ENCODE assay signal across 20 cellular contexts in genomic region chr11:31825453-31826391, GRCh38. TPM values are rescaled to one million over a fixed set of nuclear protein-coding genes. Genes with fewer than 3 reads are reported as not detected.
DNase-seq lines count a peak whose midpoint lies in the region; ATAC-seq and TF ChIP-seq lines count a peak whose summit lies in the region.
"Had no signal": no experiment of that assay in that cellular context is flagged by ENCODE, and none has a peak within 500 bp of the region (broad histone marks: within the 10 kb centered on the region; RNA-seq: fewer than 3 reads in every experiment).

No MANE protein-coding gene starts in this region.

- H3K9me3 ChIP-seq in CD4-positive, alpha-beta memory T cell (ENCODE audit: control insufficient read depth in 1 of 2, low read length in 2 of 2): no peaks in the 10 kb centered on the region
- H3K9me3 ChIP-seq: BE2C, left lung had no signal

- no peak overlapping the region for H3K9ac ChIP-seq in mesendoderm (ENCODE audit: low read length)

- H3K9me2 ChIP-seq in GM23338 (ENCODE audit: insufficient read depth): no peaks in the 10 kb centered on the region

- H2BK15ac ChIP-seq in mesendoderm (replicated peaks; ENCODE audit: low read depth): no peak overlapping the region

- H3K4me2 ChIP-seq in GM23338: peak overlapping the region; percentile 74
- no peak overlapping the region for H3K4me2 ChIP-seq in mesendoderm (ENCODE audit: low read length)

- no peaks in the 10 kb centered on the region for H3K79me2 ChIP-seq in GM23338 (replicated peaks; ENCODE audit: insufficient read depth)
- H3K79me2 ChIP-seq in mesendoderm (ENCODE audit: control insufficient read depth, insufficient read depth, low read length): no peaks in the 10 kb centered on the region

- no peaks in the 10 kb centered on the region for H3K79me1 ChIP-seq in mesendoderm (ENCODE audit: low read length)

- POLR2A ChIA-PET in CD4-positive, alpha-beta memory T cell (lab: Charles Lee; ENCODE audit: partially characterized antibody): no interaction called here
- POLR2A ChIA-PET in HEK293T (lab: Yijun Ruan, JAX): no interaction called here

- no peak overlapping the region for H2BK5ac ChIP-seq in mesendoderm (ENCODE audit: low read length)

- H4K8ac ChIP-seq in mesendoderm (ENCODE audit: low read depth, low read length): no peak overlapping the region

- H3K27me3 ChIP-seq in CD4-positive, alpha-beta memory T cell (ENCODE audit: insufficient read depth, low read length): peaks cover 78% of the 10 kb centered on the region
- H3K27me3 ChIP-seq in GM23338 (ENCODE audit: insufficient read depth) (peaks cover 96% of the 10 kb centered on the region), mesendoderm (ENCODE audit: insufficient read depth, low read length, poor library complexity) (peaks cover 64% of the 10 kb centered on the region)

- H3K4me3 Mint-ChIP-seq in CD4-positive, alpha-beta memory T cell: peak overlapping the region in 5 of 8 donors; percentile 5 to 59 (median 41)
- H3K4me3 Mint-ChIP-seq in GM23338: peak overlapping the region; percentile 65
- peak overlapping the region; percentile 13 to 23 for H3K4me3 Mint-ChIP-seq in effector memory CD8-positive, alpha-beta T cell

- no peak for TF ChIP-seq CTCF in GM23338 (conservative IDR thresholded peaks at IDR 0.05; ENCODE audit: low read depth in 2 of 2)

- no peak for DNase-seq in CD4-positive, alpha-beta memory T cell
- peak; percentile 60 for DNase-seq in GM23338 (ENCODE audit: low spot score)
- no peak for DNase-seq in effector memory CD8-positive, alpha-beta T cell
- peak; percentile 22 for DNase-seq in mesendoderm
- no peak for DNase-seq in stimulated activated naive CD4-positive, alpha-beta T cell treated with Interleukin-2 at 50 U/mL for 16 hours (lab: John Stamatoyannopoulos, UW)
- DNase-seq in HEK293T (ENCODE audit: extremely low spot score): no peak
- DNase-seq in T-helper 2 cell: no peak
- no peak for DNase-seq in islet precursor cell
- DNase-seq: activated CD4-positive, alpha-beta T cell treated with anti-CD3 and anti-CD28 coated beads for 1 hour; activated effector memory CD4-positive, alpha-beta T cell treated with anti-CD3 and anti-CD28 coated beads, Interleukin-2, amount 50 U/mL, for 16 hours; BE2C; brain microvascular endothelial cell; NCI-H1436 treated with DMSO at 0.1 percent for 48 hours; stimulated activated CD4-positive, alpha-beta T cell treated with anti-CD3 and anti-CD28 coated beads, Interleukin-2, amount 100 ng/mL, for 24 hours; stimulated activated CD8-positive, alpha-beta memory T cell treated with anti-CD3 and anti-CD28 coated beads, Interleukin-4, amount 100 ng/mL, for 48 hours; T-cell; trophoblast cell had no signal

- H3K4me1 Mint-ChIP-seq in CD4-positive, alpha-beta memory T cell: peaks cover 10 to 28% (median 16%) of the 10 kb centered on the region in 4 donors
- H3K4me1 Mint-ChIP-seq in GM23338: peaks cover 71% of the 10 kb centered on the region
- peaks cover 16 to 19% of the 10 kb centered on the region in 2 donors for H3K4me1 Mint-ChIP-seq in effector memory CD8-positive, alpha-beta T cell (ENCODE audit: low read depth in 2 of 2)

- peak overlapping the region; percentile 38 for H2AFZ ChIP-seq in GM23338

- no peak overlapping the region for H2BK120ac ChIP-seq in mesendoderm (ENCODE audit: low read depth, low read length)

- no peaks in the 10 kb centered on the region; the same call in 1 of the 2 replicates for H4K20me1 ChIP-seq in GM23338 (replicated peaks; ENCODE audit: insufficient read depth)

- no peak overlapping the region for H3K56ac ChIP-seq in mesendoderm (ENCODE audit: low read length)

- no peaks in the 10 kb centered on the region for H3K36me3 Mint-ChIP-seq in CD4-positive, alpha-beta memory T cell
- no peaks in the 10 kb centered on the region for H3K36me3 Mint-ChIP-seq in GM23338 (ENCODE audit: low read depth)
- H3K36me3 Mint-ChIP-seq in effector memory CD8-positive, alpha-beta T cell (ENCODE audit: insufficient read depth): peaks cover 20% of the 10 kb centered on the region
- H3K36me3 Mint-ChIP-seq: T-cell had no signal

- no peak overlapping the region for H3K18ac ChIP-seq in mesendoderm (ENCODE audit: low read length)

- no peak overlapping the region for H3K27ac ChIP-seq in CD4-positive, alpha-beta memory T cell (ENCODE audit: low read depth, low read length)
- no peak overlapping the region for H3K27ac ChIP-seq in GM23338 (ENCODE audit: low read depth)
- H3K27ac ChIP-seq in mesendoderm (ENCODE audit: low read depth, low read length): no peak overlapping the region
- H3K27ac ChIP-seq: brain microvascular endothelial cell, left lung had no signal

- peaks cover 0 to 24% (median 15%) of the 10 kb centered on the region in 8 donors for H3K9me3 Mint-ChIP-seq in CD4-positive, alpha-beta memory T cell
- H3K9me3 Mint-ChIP-seq in GM23338: no peaks in the 10 kb centered on the region
- no peaks in the 10 kb centered on the region for H3K9me3 Mint-ChIP-seq in effector memory CD8-positive, alpha-beta T cell

- no peak overlapping the region for H3K4me3 ChIP-seq in CD4-positive, alpha-beta memory T cell (ENCODE audit: low read length in 2 of 2)
- H3K4me3 ChIP-seq in GM23338 (peak overlapping the region; percentile 59), mesendoderm (ENCODE audit: low read length) (no peak overlapping the region)
- H3K4me3 ChIP-seq: left lung had no signal

- no peaks in the 10 kb centered on the region for H3K36me3 ChIP-seq in CD4-positive, alpha-beta memory T cell (ENCODE audit: insufficient read depth, low read length)
- H3K36me3 ChIP-seq in GM23338 (ENCODE audit: insufficient read depth) (no peaks in the 10 kb centered on the region), mesendoderm (ENCODE audit: control insufficient read depth, insufficient read depth, low read length) (no peaks in the 10 kb centered on the region)
- H3K36me3 ChIP-seq: BE2C, brain microvascular endothelial cell, left lung had no signal

- CTCF ChIA-PET in CD4-positive, alpha-beta memory T cell (lab: Charles Lee; ENCODE audit: partially characterized antibody): no interaction called here
- CTCF ChIA-PET in HEK293T (lab: Yijun Ruan, JAX): no interaction called here

- no peak overlapping the region for H4K5ac ChIP-seq in mesendoderm (ENCODE audit: low read length)

- ATAC-seq in GM23338: peak; percentile 46
- ATAC-seq in effector memory CD8-positive, alpha-beta T cell (replicated peaks): no peak
- ATAC-seq: left lung, Panc1, right cardiac atrium, T-cell had no signal

- H3K27me3 Mint-ChIP-seq in CD4-positive, alpha-beta memory T cell: peaks cover 62 to 74% of the 10 kb centered on the region in 2 donors
- H3K27me3 Mint-ChIP-seq in GM23338 (ENCODE audit: insufficient read depth, low read depth, poor library complexity): peaks cover 86% of the 10 kb centered on the region
- peaks cover 86 to 90% of the 10 kb centered on the region in 2 donors for H3K27me3 Mint-ChIP-seq in effector memory CD8-positive, alpha-beta T cell

- no peaks in the 10 kb centered on the region for H3K4me1 ChIP-seq in CD4-positive, alpha-beta memory T cell (ENCODE audit: insufficient read depth, low read length)
- H3K4me1 ChIP-seq in GM23338 (ENCODE audit: insufficient read depth) (peaks cover 69% of the 10 kb centered on the region), mesendoderm (ENCODE audit: control insufficient read depth, low read depth, low read length) (peaks cover 2% of the 10 kb centered on the region)
- H3K4me1 ChIP-seq: BE2C, left lung had no signal

- H2AK5ac ChIP-seq in mesendoderm (ENCODE audit: low read length): no peak overlapping the region

- no peak overlapping the region for H3K23ac ChIP-seq in mesendoderm (ENCODE audit: low read length)

- H3K4ac ChIP-seq in mesendoderm (ENCODE audit: low read depth, low read length): no peak overlapping the region

- peaks cover 47% of the 10 kb centered on the region for H3F3A ChIP-seq in GM23338 (replicated peaks; ENCODE audit: low read depth)

- H3K27ac Mint-ChIP-seq in CD4-positive, alpha-beta memory T cell: peak overlapping the region in 2 of 7 donors; percentile 52 to 59
- H3K27ac Mint-ChIP-seq in GM23338: no peak overlapping the region
- H3K27ac Mint-ChIP-seq in effector memory CD8-positive, alpha-beta T cell: no peak overlapping the region
- H3K27ac Mint-ChIP-seq: T-cell had no signal

- WGBS in mesendoderm (ENCODE audit: extremely low coverage, insufficient coverage, low lambda C conversion rate): no CpG with 5 or more reads among the region's 57 CpGs

- intact Hi-C loops in CD4-positive, alpha-beta memory T cell (cut with micrococcal nuclease): loop anchor here (2.0 kb wide), 1 partner anchor 15 kb away; the partner anchor contains the start of gene PAX6

TF ChIP-seq in GM23338, 12 proteins besides CTCF, POLR2A, EP300 and RAD21 (continues in another document):
- peak; percentile 86 for TF ChIP-seq EZH2 (IDR thresholded peaks at IDR 0.05; ENCODE audit: low read depth, unreplicated experiment)
- no peak for TF ChIP-seq EZH2phosphoT487 (IDR thresholded peaks at IDR 0.05; ENCODE audit: unreplicated experiment)
- no peak for TF ChIP-seq STAT1 (IDR thresholded peaks at IDR 0.05; ENCODE audit: unreplicated experiment)
- TF ChIP-seq CREB1 (CRISPR knock-in tag; IDR thresholded peaks at IDR 0.05; ENCODE audit: low read depth): no peak
- peak; percentile 45; the same call in 1 of the 2 replicates for TF ChIP-seq NANOG (IDR thresholded peaks at IDR 0.05; ENCODE audit: borderline replicate concordance)

TF ChIP-seq in HEK293T, 16 proteins besides CTCF, POLR2A, EP300 and RAD21 (continues in another document):
- TF ChIP-seq FOXK2 (IDR thresholded peaks at IDR 0.05): no peak
- TF ChIP-seq CTBP1 (IDR thresholded peaks at IDR 0.05; ENCODE audit: borderline replicate concordance): no peak
- TF ChIP-seq FOXM1 (IDR thresholded peaks at IDR 0.05; ENCODE audit: borderline replicate concordance): no peak
- no peak for TF ChIP-seq ZNF384 (IDR thresholded peaks at IDR 0.05)
- TF ChIP-seq SUZ12 (IDR thresholded peaks at IDR 0.05): no peak
- no peak for TF ChIP-seq TARDBP (IDR thresholded peaks at IDR 0.05)
- TF ChIP-seq ELF4 (IDR thresholded peaks at IDR 0.05): no peak
- no peak for TF ChIP-seq NFRKB (IDR thresholded peaks at IDR 0.05)
- TF ChIP-seq ARNT (IDR thresholded peaks at IDR 0.05): no peak
- no peak for TF ChIP-seq PKNOX1 (IDR thresholded peaks at IDR 0.05)

RNA-seq across cellular contexts. Expression of gene PAX6, which starts 14.6 kb away (rescaled TPM):
- not detected for total RNA-seq in CD4-positive, alpha-beta memory T cell
- polyA plus RNA-seq in CD4-positive, alpha-beta memory T cell: under 1 TPM in 1 of 2 donors, not detected in 1; 0.11 TPM
- total RNA-seq in GM23338 (2014; rRNA removed; shearing (Covaris generic)): 0.17 and 1.0 TPM in 2 replicates
- polyA plus RNA-seq in GM23338 (2016; fragmentation: Nextera tagmentation; extraction: Ambion mirVana): 0.24 and 0.45 TPM in 2 replicates
- polyA plus RNA-seq in mesendoderm (2013, experiment 1 of 2): 0.32 TPM
- 0.24 TPM for polyA plus RNA-seq in mesendoderm (2013, experiment 2 of 2)
- total RNA-seq: left lung, right cardiac atrium, T-cell had no signal

Comparison
In these comparisons a context has a peak if more than half of its experiments do, and no peak if none do; other contexts are left out.
1. DNase-seq: peak in GM23338 (single experiment) and mesendoderm (single experiment); none in CD4-positive, alpha-beta memory T cell (0 of 5), effector memory CD8-positive, alpha-beta T cell (0 of 3), stimulated activated naive CD4-positive, alpha-beta T cell treated with Interleukin-2 at 50 U/mL for 16 hours (single experiment), HEK293T (single experiment), T-helper 2 cell (0 of 5) and islet precursor cell (single experiment).
2. Peak in every context shown above with its lines, with median percentiles within 50 percentile points of each other: H3K4me3 Mint-ChIP-seq.